26 cellular contexts compared by ENCODE assay signal in genomic region chr10:116801658-116802057, GRCh38.
"Had no signal": no experiment of that assay in that cellular context is flagged by ENCODE, and none has a peak within 500 bp of the region (broad histone marks: within the 10 kb centered on the region; RNA-seq: fewer than 3 reads in every experiment).

No MANE protein-coding gene starts in this region.

- H3K27me3 ChIP-seq: testis, thyroid gland, upper lobe of left lung, uterus, vagina had no signal

- H3K4me3 ChIP-seq: stomach, suprapubic skin, testis, thoracic aorta, thyroid gland, tibial artery, tibial nerve, transverse colon, upper lobe of left lung, upper lobe of right lung, uterus, vagina had no signal

- H3K4me1 ChIP-seq: stomach, suprapubic skin, testis, thyroid gland, tibial artery, transverse colon, upper lobe of left lung, upper lobe of right lung, uterus, vagina had no signal

- ATAC-seq: stimulated activated effector memory CD8-positive, alpha-beta T cell treated with anti-CD3 and anti-CD28 coated beads, Interleukin-12 subunit alpha, Interleukin-12 subunit beta, amount 100 ng/mL, for 72 hours; stimulated activated memory B cell treated with anti-CD40 and anti-IgM and Interleukin-4, amounts not matched to agents 10 μg/mL and 1 μg/mL and 100 μg/mL, for 72 hours; stimulated activated naive B cell treated with anti-CD40 and anti-IgM and Interleukin-4, amounts not matched to agents 10 μg/mL and 1 μg/mL and 100 μg/mL, for 72 hours; stimulated activated naive CD8-positive, alpha-beta T cell treated with anti-CD3 and anti-CD28 coated beads, Interleukin-15, amount 100 ng/mL, for 72 hours; stimulated activated naive CD8-positive, alpha-beta T cell treated with anti-CD3 and anti-CD28 coated beads, Interleukin-15, Interleukin-2, amounts not matched to agents 100 U/mL and 50 U/mL, for 24 hours; upper lobe of right lung had no signal

- H3K9me3 ChIP-seq: stomach, suprapubic skin, testis, thoracic aorta, thyroid gland, tibial artery, tibial nerve, transverse colon, upper lobe of left lung, upper lobe of right lung, uterus, vagina had no signal

- H3K36me3 ChIP-seq: stomach, suprapubic skin, thoracic aorta, thyroid gland, tibial artery, tibial nerve, transverse colon, upper lobe of left lung, upper lobe of right lung, uterus, vagina had no signal

- H3K27ac ChIP-seq: stomach, suprapubic skin, testis, thoracic aorta, thyroid gland, tibial artery, tibial nerve, transverse colon, upper lobe of left lung, upper lobe of right lung, uterus, vagina had no signal

- DNase-seq: stimulated activated CD4-positive, alpha-beta T cell treated with anti-CD3 and anti-CD28 coated beads, Interleukin-2, amount 100 ng/mL, for 48 hours; stimulated activated CD4-positive, alpha-beta T cell treated with anti-CD3 and anti-CD28 coated beads, Interleukin-4, amount 100 ng/mL, for 1 hour; stimulated activated CD4-positive, alpha-beta T cell treated with anti-CD3 and anti-CD28 coated beads, Interleukin-4, amount 100 ng/mL, for 24 hours; stimulated activated CD4-positive, alpha-beta T cell treated with anti-CD3 and anti-CD28 coated beads, Interleukin-4, amount 100 ng/mL, for 4 hours; stimulated activated CD8-positive, alpha-beta memory T cell treated with anti-CD3 and anti-CD28 coated beads, Interleukin-4, amount 100 ng/mL, for 48 hours; stimulated activated naive B cell treated with anti-CD40 and anti-IgM and Interleukin-4, amounts not matched to agents 10 μg/mL and 1 μg/mL and 100 μg/mL, for 72 hours; stimulated activated naive CD4-positive, alpha-beta T cell; stimulated activated naive CD4-positive, alpha-beta T cell treated with Interleukin-2 at 50 U/mL for 16 hours; stimulated activated naive CD8-positive, alpha-beta T cell treated with anti-CD3 and anti-CD28 coated beads, Interleukin-15, amount 100 ng/mL, for 72 hours; stimulated activated naive CD8-positive, alpha-beta T cell treated with anti-CD3 and anti-CD28 coated beads, Interleukin-15, Interleukin-2, amounts not matched to agents 100 U/mL and 50 U/mL, for 24 hours; stomach; substantia nigra; testis; thyroid gland; tibial artery; transverse colon; trophoblast cell; upper lobe of left lung; upper lobe of right lung; uterus had no signal
